ENCODE assay signal across 25 cellular contexts in the genomic region with DNA sequence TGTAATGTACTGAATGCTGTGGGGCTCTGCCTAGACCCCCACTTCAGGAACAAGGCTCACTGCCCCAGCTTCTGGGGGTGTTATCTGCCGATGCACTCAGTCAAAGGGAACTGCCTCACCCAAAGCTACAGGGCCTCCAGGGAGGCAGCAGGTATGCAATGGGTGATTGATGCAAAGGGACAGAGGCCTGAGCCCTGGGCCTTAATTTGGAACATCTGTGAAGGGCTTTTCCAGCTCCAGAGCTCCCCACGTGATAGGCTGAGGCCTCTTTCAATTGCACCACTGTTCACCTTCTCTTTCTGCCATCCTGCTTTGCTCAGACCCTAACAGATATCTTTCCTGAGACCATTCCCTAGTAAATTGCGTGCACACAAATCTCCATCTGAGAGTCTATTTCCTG.
DNase-seq lines count a peak whose midpoint lies in the region; ATAC-seq and TF ChIP-seq lines count a peak whose summit lies in the region.
"Had no signal": no experiment of that assay in that cellular context is flagged by ENCODE, and none has a peak within 500 bp of the region (broad histone marks: within the 10 kb centered on the region; RNA-seq: fewer than 3 reads in every experiment).

No MANE protein-coding gene starts in this region.

- ATAC-seq in HG03135 (IDR thresholded peaks at IDR 0.05; ENCODE audit: unreplicated experiment): no peak
- ATAC-seq: A549, GM12878, HCT116 had no signal

- TF ChIP-seq POLR2A in esophagus muscularis mucosa (IDR thresholded peaks at IDR 0.05; ENCODE audit: low read depth): no peak

- H3K27me3 ChIP-seq in WERI-Rb-1 (ENCODE audit: insufficient read depth, low read depth, severe bottlenecking): no peaks in the 10 kb centered on the region
- H3K27me3 ChIP-seq in esophagus muscularis mucosa: no peaks in the 10 kb centered on the region
- H3K27me3 ChIP-seq in MG63: no peaks in the 10 kb centered on the region
- H3K27me3 ChIP-seq: BE2C; BLaER1 treated with 17β-estradiol and CSF1 and Interleukin-3, amounts not matched to agents 10 nM and 100 nM had no signal

- intact Hi-C loops in esophagus muscularis mucosa (cut with DNase I): no loop called here

- no peaks in the 10 kb centered on the region for H3K36me3 Mint-ChIP-seq in nephron (ENCODE audit: low read depth)
- H3K36me3 Mint-ChIP-seq: CD8-positive, alpha-beta memory T cell had no signal

- TF ChIP-seq EP300 in esophagus muscularis mucosa (IDR thresholded peaks at IDR 0.05): no peak

- WGBS in esophagus muscularis mucosa: 83% methylated on average over 3 of the region's 3 CpGs

- H3K27ac Mint-ChIP-seq in nephron: peak overlapping the region; percentile 37 to 80 (median 52)
- H3K27ac Mint-ChIP-seq: CD14-positive monocyte; CD4-positive, alpha-beta T cell; CD8-positive, alpha-beta memory T cell; GM23338; H9 had no signal

- no peaks in the 10 kb centered on the region for H3K4me1 ChIP-seq in esophagus muscularis mucosa
- H3K4me1 ChIP-seq: A549; BE2C; BLaER1 treated with 17β-estradiol and CSF1 and Interleukin-3, amounts not matched to agents 10 nM and 100 nM had no signal

- DNase-seq in SK-N-DZ (ENCODE audit: low spot score) (peak; percentile 41), WERI-Rb-1 (no peak), esophagus muscularis mucosa (ENCODE audit: extremely low spot score) (peak; percentile 45), NOMO-1 treated with dmso at 0.1 percent for 144 hours (lab: John Stamatoyannopoulos, UW; ENCODE audit: unreplicated experiment) (no peak), MG63 (no peak)
- DNase-seq in effector CD8-positive, alpha-beta T cell (lab: John Stamatoyannopoulos, UW): no peak
- DNase-seq: 8988T; ACHN; AML-193; BE2C; CD4-positive, alpha-beta T cell; CD8-positive, alpha-beta memory T cell; DMS 273 treated with DMSO at 0.1 percent for 48 hours; DMS79; EL; GDM1; H9 had no signal

- no peaks in the 10 kb centered on the region for H3K36me3 ChIP-seq in WERI-Rb-1
- no peaks in the 10 kb centered on the region for H3K36me3 ChIP-seq in esophagus muscularis mucosa
- no peaks in the 10 kb centered on the region for H3K36me3 ChIP-seq in MG63
- H3K36me3 ChIP-seq: BE2C; BLaER1 treated with 17β-estradiol and CSF1 and Interleukin-3, amounts not matched to agents 10 nM and 100 nM had no signal

- H3K27ac ChIP-seq in WERI-Rb-1 (peak overlapping the region; percentile 76), esophagus muscularis mucosa (replicated peaks in 1 of 4) (no peak overlapping the region)
- H3K27ac ChIP-seq: A549; BLaER1 treated with 17β-estradiol and CSF1 and Interleukin-3, amounts not matched to agents 10 nM and 100 nM had no signal

- no peaks in the 10 kb centered on the region for H3K9me3 Mint-ChIP-seq in nephron
- H3K9me3 Mint-ChIP-seq: CD14-positive monocyte; CD4-positive, alpha-beta T cell; CD8-positive, alpha-beta memory T cell; GM23338; H9 had no signal

- H3K4me3 Mint-ChIP-seq in nephron: no peak overlapping the region
- H3K4me3 Mint-ChIP-seq: CD4-positive, alpha-beta T cell; CD8-positive, alpha-beta memory T cell; GM23338; H9 had no signal

- no peaks in the 10 kb centered on the region for H3K27me3 Mint-ChIP-seq in nephron (ENCODE audit: low read depth)
- H3K27me3 Mint-ChIP-seq: CD4-positive, alpha-beta T cell had no signal

- no peaks in the 10 kb centered on the region for H3K9me3 ChIP-seq in WERI-Rb-1 (ENCODE audit: severe bottlenecking)
- H3K9me3 ChIP-seq in esophagus muscularis mucosa: no peaks in the 10 kb centered on the region
- no peaks in the 10 kb centered on the region for H3K9me3 ChIP-seq in MG63
- H3K9me3 ChIP-seq: A549; BE2C; BLaER1 treated with 17β-estradiol and CSF1 and Interleukin-3, amounts not matched to agents 10 nM and 100 nM had no signal

- TF ChIP-seq CTCF in WERI-Rb-1 (IDR thresholded peaks at IDR 0.05; ENCODE audit: low read depth, low read length) (no peak), esophagus muscularis mucosa (IDR thresholded peaks at IDR 0.05) (no peak), nephron (IDR thresholded peaks at IDR 0.05; ENCODE audit: unreplicated experiment in 3 of 3) (no peak)

- no peak overlapping the region for H3K4me3 ChIP-seq in WERI-Rb-1 (ENCODE audit: low read depth, low read length)
- no peak overlapping the region for H3K4me3 ChIP-seq in esophagus muscularis mucosa
- no peak overlapping the region for H3K4me3 ChIP-seq in MG63
- H3K4me3 ChIP-seq: A549; BLaER1 treated with 17β-estradiol and CSF1 and Interleukin-3, amounts not matched to agents 10 nM and 100 nM; GM12878; GM23338 had no signal

- peaks cover 57% of the 10 kb centered on the region for H3K4me1 Mint-ChIP-seq in nephron
- H3K4me1 Mint-ChIP-seq: CD8-positive, alpha-beta memory T cell; GM23338 had no signal

Comparison
In these comparisons a context has a peak if more than half of its experiments do, and no peak if none do; other contexts are left out.
1. DNase-seq: peak in SK-N-DZ (single experiment) and esophagus muscularis mucosa (single experiment); none in WERI-Rb-1 (single experiment), NOMO-1 treated with dmso at 0.1 percent for 144 hours (single experiment), MG63 (single experiment) and effector CD8-positive, alpha-beta T cell (single experiment).